ENCODE assay signal across 14 cellular contexts in genomic region chr4:22686156-22686555, GRCh38. TPM values are rescaled to one million over a fixed set of nuclear protein-coding genes. Genes with fewer than 3 reads are reported as not detected.
"Had no signal": no experiment of that assay in that cellular context is flagged by ENCODE, and none has a peak within 500 bp of the region (broad histone marks: within the 10 kb centered on the region; RNA-seq: fewer than 3 reads in every experiment).

No MANE protein-coding gene starts in this region.

- DNase-seq: activated CD4-positive, alpha-beta T cell treated with anti-CD3 and anti-CD28 coated beads, Interleukin-2, amount 10 ng/mL, durations not matched to agents 24 days and 14 days; activated CD8-positive, alpha-beta memory T cell treated with anti-CD3 and anti-CD28 coated beads, Interleukin-2, amount 50 U/mL, for 4 hours; activated CD8-positive, alpha-beta T cell treated with anti-CD3 and anti-CD28 coated beads, Interleukin-2, amount 10 ng/mL, durations not matched to agents 7 days and 5 days; activated gamma-delta T cell treated with Interleukin-2 at 50 U/mL for 16 hours; activated naive CD8-positive, alpha-beta T cell treated with anti-CD3 and anti-CD28 coated beads for 36 hours; activated T-cell treated with anti-CD3 and anti-CD28 coated beads, Interleukin-2, amount 50 U/mL, for 72 hours; amygdala; dermis blood vessel endothelial cell; effector memory CD8-positive, alpha-beta T cell; hippocampal formation; naive thymus-derived CD8-positive, alpha-beta T cell; T-helper 2 cell had no signal

RNA-seq across cellular contexts. Expression of gene GBA3, which starts 6.6 kb away (rescaled TPM):
- total RNA-seq: activated CD4-positive, alpha-beta T cell treated with anti-CD3 and anti-CD28 coated beads, Interleukin-2, amount 10 ng/mL, durations not matched to agents 24 days and 14 days; activated CD8-positive, alpha-beta T cell treated with anti-CD3 and anti-CD28 coated beads, Interleukin-2, amount 10 ng/mL, durations not matched to agents 7 days and 5 days; activated naive CD8-positive, alpha-beta T cell treated with anti-CD3 and anti-CD28 coated beads for 36 hours; activated T-cell treated with anti-CD3 and anti-CD28 coated beads, Interleukin-2, amount 50 U/mL, for 72 hours; dermis blood vessel endothelial cell; glomerular endothelial cell; lung microvascular endothelial cell; naive thymus-derived CD8-positive, alpha-beta T cell had no signal
